ENCODE assay signal across 1 cellular context in the genomic region with DNA sequence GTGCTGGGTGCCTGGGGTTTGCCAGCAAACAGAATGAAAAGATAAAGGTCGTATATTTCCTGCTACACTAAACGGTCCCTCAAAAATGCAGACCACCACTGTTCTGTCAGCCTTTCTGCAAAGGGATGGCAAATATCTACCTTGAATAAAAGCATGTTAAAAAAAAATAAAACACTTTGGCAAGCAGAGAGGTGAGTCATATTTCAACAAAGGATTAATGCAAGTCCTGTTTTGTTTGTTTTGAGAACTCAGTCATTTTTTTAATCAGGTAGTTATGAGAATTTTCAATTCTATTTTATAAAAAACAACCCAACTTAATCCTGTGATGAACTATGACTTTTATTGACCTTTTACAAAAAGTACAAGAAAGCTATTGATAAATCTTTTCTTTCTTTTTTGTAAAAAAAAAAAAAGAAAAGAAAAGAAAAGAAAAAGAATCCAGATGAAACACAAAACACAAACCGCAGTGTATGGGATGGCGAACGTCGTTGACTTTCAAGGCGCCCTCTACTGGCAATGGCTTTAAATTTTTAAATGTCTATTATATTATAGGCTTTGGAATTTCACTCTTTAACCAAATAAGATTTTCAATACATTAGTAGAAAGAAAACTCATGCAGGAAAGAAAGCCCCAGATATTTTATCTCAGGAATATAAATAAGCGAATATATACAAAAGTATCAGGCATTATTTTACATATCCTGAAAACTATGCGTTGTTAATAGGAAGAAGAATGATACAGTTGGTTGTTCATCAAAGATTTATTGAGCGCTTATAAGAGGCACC.
TF ChIP-seq lines count a peak whose summit lies in the region.

No MANE protein-coding gene starts in this region.

TF ChIP-seq in HCT116, 20 proteins besides CTCF, POLR2A, EP300 and RAD21 (continued from another document):
- TF ChIP-seq, protein P1, sequence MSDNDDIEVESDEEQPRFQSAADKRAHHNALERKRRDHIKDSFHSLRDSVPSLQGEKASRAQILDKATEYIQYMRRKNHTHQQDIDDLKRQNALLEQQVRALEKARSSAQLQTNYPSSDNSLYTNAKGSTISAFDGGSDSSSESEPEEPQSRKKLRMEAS (IDR thresholded peaks at IDR 0.05): no peak
- TF ChIP-seq JUND (IDR thresholded peaks at IDR 0.05): no peak
- no peak for TF ChIP-seq ZNF274 (IDR thresholded peaks at IDR 0.05; ENCODE audit: low read depth, low read length)
- no peak for TF ChIP-seq TCF7L2 (IDR thresholded peaks at IDR 0.05; ENCODE audit: borderline replicate concordance, extremely low read depth, insufficient read depth, insufficient read length)
- TF ChIP-seq CEBPB (IDR thresholded peaks at IDR 0.05; ENCODE audit: low read depth): no peak
